In the genomic region with DNA sequence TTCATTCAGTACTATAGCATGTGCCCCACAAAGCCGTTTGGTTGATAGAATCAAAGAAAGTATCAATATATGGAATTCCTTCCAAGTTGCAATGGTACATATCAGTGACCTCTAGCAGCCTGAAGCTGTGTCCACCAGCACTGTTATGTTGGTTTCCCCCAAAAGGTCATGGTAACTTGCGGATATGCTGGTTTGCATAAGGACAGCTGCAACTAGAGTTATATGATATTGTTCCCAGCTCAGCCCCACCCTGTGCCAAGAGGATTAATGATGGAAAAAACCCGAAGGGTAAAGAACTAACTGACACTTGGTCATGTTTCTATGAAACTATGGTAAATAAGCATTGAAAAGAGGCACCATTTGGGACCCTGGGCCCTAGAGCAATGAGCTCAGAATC, we compare ENCODE assay signal across 1 cellular context.
TF ChIP-seq lines count a peak whose summit lies in the region.

No MANE protein-coding gene starts in this region.

TF ChIP-seq in HepG2, 621 proteins besides CTCF, POLR2A, EP300 and RAD21 (continued from another document):
- TF ChIP-seq, protein P1, sequence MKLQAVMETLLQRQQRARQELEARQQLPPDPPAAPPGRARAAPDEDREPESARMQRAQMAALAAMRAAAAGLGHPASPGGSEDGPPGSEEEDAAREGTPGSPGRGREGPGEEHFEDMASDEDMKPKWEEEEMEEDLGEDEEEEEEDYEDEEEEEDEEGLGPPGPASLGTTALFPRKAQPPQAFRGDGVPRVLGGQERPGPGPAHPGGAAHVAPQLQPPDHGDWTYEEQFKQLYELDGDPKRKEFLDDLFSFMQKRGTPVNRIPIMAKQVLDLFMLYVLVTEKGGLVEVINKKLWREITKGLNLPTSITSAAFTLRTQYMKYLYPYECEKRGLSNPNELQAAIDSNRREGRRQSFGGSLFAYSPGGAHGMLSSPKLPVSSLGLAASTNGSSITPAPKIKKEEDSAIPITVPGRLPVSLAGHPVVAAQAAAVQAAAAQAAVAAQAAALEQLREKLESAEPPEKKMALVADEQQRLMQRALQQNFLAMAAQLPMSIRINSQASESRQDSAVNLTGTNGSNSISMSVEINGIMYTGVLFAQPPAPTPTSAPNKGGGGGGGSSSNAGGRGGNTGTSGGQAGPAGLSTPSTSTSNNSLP (IDR thresholded peaks at IDR 0.05; ENCODE audit: low read depth, low read length): 0 out of 2 replicates have a peak, but pooled peaks have one; percentile 6
TF ChIP-seq in HepG2: peak in this region for 1.
